In genomic region chr10:117375360-117376147, GRCh38 we compare ENCODE assay signal across 8 cellular contexts.
A peak's percentile ranks its signal among the peaks of the same experiment; 100 is the strongest.
DNase-seq lines count a peak whose midpoint lies in the region; ATAC-seq and TF ChIP-seq lines count a peak whose summit lies in the region.

PDZD8 (minus strand) TSS chr10:117375440; CDS start chr10:117375227, 213 bp downstream.

- H3K27me3 Mint-ChIP-seq in central memory CD8-positive, alpha-beta T cell = peaks cover 28% of the 10 kb centered on the region

- in situ Hi-C loops in GM18951 (cut with MboI; ENCODE audit: low sequenced_read_pairs, unreplicated experiment) = no loop called here

- ATAC-seq in HG03175 (IDR thresholded peaks at IDR 0.05; ENCODE audit: unreplicated experiment) = peak; percentile 83
- peak; percentile 92 to 93 for ATAC-seq in activated CD4-positive, CD25-positive, alpha-beta regulatory T cell treated with anti-CD3 and anti-CD28 coated beads, Interleukin-2, amount 50 U/mL, for 24 hours
- peak; percentile 60 for ATAC-seq in central memory CD8-positive, alpha-beta T cell (replicated peaks; ENCODE audit: extremely low read depth, poor library complexity, severe bottlenecking)

- peaks cover 15% of the 10 kb centered on the region for H3K36me3 Mint-ChIP-seq in central memory CD8-positive, alpha-beta T cell (ENCODE audit: insufficient read depth)

- peaks cover 24% of the 10 kb centered on the region for H3K4me1 Mint-ChIP-seq in central memory CD8-positive, alpha-beta T cell

- peak within 1 kb of the TSS; percentile 85 for H3K27ac Mint-ChIP-seq in central memory CD8-positive, alpha-beta T cell (ENCODE audit: low read depth)

- DNase-seq in AG08396 (ENCODE audit: low spot score) (peak; percentile 97), NCI-H446 treated with DMSO at 0.1 percent for 48 hours (lab: John Stamatoyannopoulos, UW) (peak; percentile 44), iris pigment epithelial cell (ENCODE audit: low read depth) (peak; percentile 92)
- peak; percentile 81 for DNase-seq in central memory CD8-positive, alpha-beta T cell (ENCODE audit: low spot score in 2 of 2)
- peak; percentile 94 for DNase-seq in stimulated activated CD4-positive, alpha-beta T cell treated with anti-CD3 and anti-CD28 coated beads, Interleukin-12 subunit alpha, Interleukin-12 subunit beta, amount 100 ng/mL, for 4 hours

- no peaks in the 10 kb centered on the region for H3K9me3 Mint-ChIP-seq in central memory CD8-positive, alpha-beta T cell

- TF ChIP-seq POLR2A in GM18951 (IDR thresholded peaks at IDR 0.05; ENCODE audit: extremely low read depth, insufficient read depth, insufficient read length) = peak; percentile 96

- peak within 1 kb of the TSS; percentile 84 for H3K4me3 Mint-ChIP-seq in central memory CD8-positive, alpha-beta T cell

Comparison
In these comparisons a context has a peak if more than half of its experiments do, and no peak if none do; other contexts are left out.
1. Peak in every context shown above with its lines: DNase-seq and ATAC-seq.
2. DNase-seq: peak in every context shown above with its lines; median percentile 97 in AG08396; 94 in stimulated activated CD4-positive, alpha-beta T cell treated with anti-CD3 and anti-CD28 coated beads, Interleukin-12 subunit alpha, Interleukin-12 subunit beta, amount 100 ng/mL, for 4 hours; 92 in iris pigment epithelial cell; 81 in central memory CD8-positive, alpha-beta T cell; 44 in NCI-H446 treated with DMSO at 0.1 percent for 48 hours.